1 cellular context compared by ENCODE assay signal in genomic region chr12:109097435-109098141, GRCh38.
TF ChIP-seq lines count a peak whose summit lies in the region.

Gene UNG (plus strand): TSS chr12:109097597. CDS start chr12:109097680, 83 bp downstream.

TF ChIP-seq in HepG2, 621 proteins besides CTCF, POLR2A, EP300 and RAD21 (continued from another document and continues in another):
- TF ChIP-seq ZNF770 (CRISPR knock-in tag; IDR thresholded peaks at IDR 0.05): 0 out of 2 replicates have a peak, but pooled peaks have one; percentile 10
- no peak for TF ChIP-seq ZNF224 (CRISPR knock-in tag; IDR thresholded peaks at IDR 0.05)
- TF ChIP-seq ZNF501 (CRISPR knock-in tag; IDR thresholded peaks at IDR 0.05): peak; percentile 79
- no peak for TF ChIP-seq LCORL (IDR thresholded peaks at IDR 0.05)
- no peak for TF ChIP-seq LCORL (CRISPR knock-in tag; IDR thresholded peaks at IDR 0.05)
- TF ChIP-seq ZNF672 (CRISPR knock-in tag; IDR thresholded peaks at IDR 0.05): no peak
- TF ChIP-seq GMEB1 (CRISPR knock-in tag; IDR thresholded peaks at IDR 0.05; ENCODE audit: borderline replicate concordance): peak; percentile 45; the same call in 1 of the 2 replicates
- TF ChIP-seq CAMTA2 (CRISPR knock-in tag; IDR thresholded peaks at IDR 0.05; ENCODE audit: borderline replicate concordance): no peak
- TF ChIP-seq IRF9 (CRISPR knock-in tag; IDR thresholded peaks at IDR 0.05; ENCODE audit: borderline replicate concordance): no peak
- no peak for TF ChIP-seq PLSCR1 (CRISPR knock-in tag; IDR thresholded peaks at IDR 0.05; ENCODE audit: borderline replicate concordance)
- no peak; the same call in none of the 2 replicates for TF ChIP-seq TBX2 (CRISPR knock-in tag; IDR thresholded peaks at IDR 0.05; ENCODE audit: borderline replicate concordance)
- no peak for TF ChIP-seq BCL6 (CRISPR knock-in tag; IDR thresholded peaks at IDR 0.05)
- TF ChIP-seq TERF1 (CRISPR knock-in tag; IDR thresholded peaks at IDR 0.05): no peak
- peak; percentile 89 for TF ChIP-seq ZSCAN21 (CRISPR knock-in tag; IDR thresholded peaks at IDR 0.05; ENCODE audit: borderline replicate concordance)
- TF ChIP-seq ZNF451 (CRISPR knock-in tag; IDR thresholded peaks at IDR 0.05): no peak
- TF ChIP-seq ETV5 (CRISPR knock-in tag; IDR thresholded peaks at IDR 0.05; ENCODE audit: borderline replicate concordance): no peak
- no peak for TF ChIP-seq ZUFSP (CRISPR knock-in tag; IDR thresholded peaks at IDR 0.05; ENCODE audit: borderline replicate concordance)
- TF ChIP-seq MTA1 (CRISPR knock-in tag; IDR thresholded peaks at IDR 0.05; ENCODE audit: borderline replicate concordance): 0 out of 2 replicates have a peak, but pooled peaks have one; percentile 13
- peak; percentile 32; the same call in 1 of the 2 replicates for TF ChIP-seq ZNF773 (CRISPR knock-in tag; IDR thresholded peaks at IDR 0.05; ENCODE audit: borderline replicate concordance)
- TF ChIP-seq ZNF468 (CRISPR knock-in tag; IDR thresholded peaks at IDR 0.05): no peak
- 0 out of 2 replicates have a peak, but pooled peaks have one; percentile 48 for TF ChIP-seq ZBTB34 (CRISPR knock-in tag; IDR thresholded peaks at IDR 0.05)
- 0 out of 2 replicates have a peak, but pooled peaks have one; percentile 40 for TF ChIP-seq ZNF691 (CRISPR knock-in tag; IDR thresholded peaks at IDR 0.05; ENCODE audit: borderline replicate concordance, low read depth)
- TF ChIP-seq GPN1 (CRISPR knock-in tag; IDR thresholded peaks at IDR 0.05; ENCODE audit: borderline replicate concordance): peak; percentile 56; the same call in 1 of the 2 replicates
- no peak; the same call in none of the 2 replicates for TF ChIP-seq ZNF230 (CRISPR knock-in tag; IDR thresholded peaks at IDR 0.05)
- no peak; the same call in 1 of the 2 replicates for TF ChIP-seq TOE1 (CRISPR knock-in tag; IDR thresholded peaks at IDR 0.05)
- TF ChIP-seq ZNF354B (CRISPR knock-in tag; IDR thresholded peaks at IDR 0.05): peak; percentile 18; the same call in 1 of the 2 replicates
- TF ChIP-seq ZNF350 (CRISPR knock-in tag; IDR thresholded peaks at IDR 0.05; ENCODE audit: borderline replicate concordance, low read depth): peak; percentile 24; the same call in 1 of the 2 replicates
- TF ChIP-seq DRAP1 (CRISPR knock-in tag; IDR thresholded peaks at IDR 0.05): no peak
- TF ChIP-seq BHLHE40 (IDR thresholded peaks at IDR 0.05; ENCODE audit: low read length): no peak
- peak; percentile 53; the same call in 1 of the 2 replicates for TF ChIP-seq ARHGAP35 (CRISPR knock-in tag; IDR thresholded peaks at IDR 0.05; ENCODE audit: borderline replicate concordance)
- TF ChIP-seq MAFF (IDR thresholded peaks at IDR 0.05; ENCODE audit: low read depth, low read length): no peak
- peak; percentile 66 for TF ChIP-seq TARDBP (CRISPR knock-in tag; IDR thresholded peaks at IDR 0.05)
- no peak for TF ChIP-seq ZBTB2 (CRISPR knock-in tag; IDR thresholded peaks at IDR 0.05; ENCODE audit: low read depth)
- peak; percentile 93 for TF ChIP-seq TGIF2 (CRISPR knock-in tag; IDR thresholded peaks at IDR 0.05)
- peak; percentile 95 for TF ChIP-seq NFYC (CRISPR knock-in tag; IDR thresholded peaks at IDR 0.05)
- peak; percentile 46 for TF ChIP-seq HNRNPK (IDR thresholded peaks at IDR 0.05; ENCODE audit: low read depth, low read length, poor library complexity, severe bottlenecking)
- no peak for TF ChIP-seq SETDB1 (CRISPR knock-in tag; IDR thresholded peaks at IDR 0.05; ENCODE audit: borderline replicate concordance)
- peak; percentile 69; the same call in 1 of the 2 replicates for TF ChIP-seq CHCHD3 (CRISPR knock-in tag; IDR thresholded peaks at IDR 0.05)
- peak; percentile 37; the same call in 1 of the 2 replicates for TF ChIP-seq ZNF749 (CRISPR knock-in tag; IDR thresholded peaks at IDR 0.05; ENCODE audit: borderline replicate concordance)
- TF ChIP-seq ZFP36L2 (CRISPR knock-in tag; IDR thresholded peaks at IDR 0.05): no peak
- no peak for TF ChIP-seq NFIC (IDR thresholded peaks at IDR 0.05; ENCODE audit: low read length)
- peak; percentile 32; the same call in 1 of the 2 replicates for TF ChIP-seq ZNF253 (CRISPR knock-in tag; IDR thresholded peaks at IDR 0.05; ENCODE audit: borderline replicate concordance)
- TF ChIP-seq ZC3H4 (CRISPR knock-in tag; IDR thresholded peaks at IDR 0.05; ENCODE audit: borderline replicate concordance): no peak
- TF ChIP-seq SP2 (CRISPR knock-in tag; IDR thresholded peaks at IDR 0.05): peak; percentile 97
- 0 out of 2 replicates have a peak, but pooled peaks have one; percentile 46 for TF ChIP-seq ZNF33B (CRISPR knock-in tag; IDR thresholded peaks at IDR 0.05)
- TF ChIP-seq MAZ (IDR thresholded peaks at IDR 0.05; ENCODE audit: borderline replicate concordance, low read depth, low read length): peak; percentile 55; the same call in 1 of the 2 replicates
- no peak for TF ChIP-seq MAZ (CRISPR knock-in tag; IDR thresholded peaks at IDR 0.05; ENCODE audit: low read depth)
- peak; percentile 49 for TF ChIP-seq ZNF607 (CRISPR knock-in tag; IDR thresholded peaks at IDR 0.05; ENCODE audit: borderline replicate concordance)
- TF ChIP-seq FOXJ3 (CRISPR knock-in tag; IDR thresholded peaks at IDR 0.05; ENCODE audit: borderline replicate concordance): no peak
- no peak for TF ChIP-seq ZSCAN25 (CRISPR knock-in tag; IDR thresholded peaks at IDR 0.05)
- no peak for TF ChIP-seq ZFP1 (CRISPR knock-in tag; IDR thresholded peaks at IDR 0.05)
- TF ChIP-seq ZNF660 (CRISPR knock-in tag; IDR thresholded peaks at IDR 0.05; ENCODE audit: borderline replicate concordance, low read depth): no peak
- TF ChIP-seq ARNT2 (CRISPR knock-in tag; IDR thresholded peaks at IDR 0.05; ENCODE audit: low read depth): peak; percentile 94
- no peak for TF ChIP-seq ZNF530 (CRISPR knock-in tag; IDR thresholded peaks at IDR 0.05; ENCODE audit: low read depth)
- TF ChIP-seq ZNF570 (CRISPR knock-in tag; IDR thresholded peaks at IDR 0.05; ENCODE audit: borderline replicate concordance): no peak
- peak; percentile 62 for TF ChIP-seq CREB1 (IDR thresholded peaks at IDR 0.05)
- TF ChIP-seq CREB1 (CRISPR knock-in tag; IDR thresholded peaks at IDR 0.05): no peak; the same call in 1 of the 2 replicates
- no peak for TF ChIP-seq ETS1 (CRISPR knock-in tag; IDR thresholded peaks at IDR 0.05)
- TF ChIP-seq ZNF674 (CRISPR knock-in tag; IDR thresholded peaks at IDR 0.05; ENCODE audit: low read depth): no peak
- TF ChIP-seq REPIN1 (CRISPR knock-in tag; IDR thresholded peaks at IDR 0.05; ENCODE audit: borderline replicate concordance, low read depth): 0 out of 2 replicates have a peak, but pooled peaks have one; percentile 46
